ENCODE assay signal across 16 cellular contexts in genomic region chr10:14606633-14607032, GRCh38.
"Had no signal": no experiment of that assay in that cellular context is flagged by ENCODE, and none has a peak within 500 bp of the region (broad histone marks: within the 10 kb centered on the region; RNA-seq: fewer than 3 reads in every experiment).

No MANE protein-coding gene starts in this region.

- H3K4me3 ChIP-seq: left lung, mucosa of descending colon, upper lobe of right lung had no signal

- H3K36me3 ChIP-seq: brain microvascular endothelial cell, left lung, upper lobe of right lung had no signal

- H3K27me3 ChIP-seq: brain microvascular endothelial cell, left lung, upper lobe of right lung had no signal

- FAIRE-seq: kidney had no signal

- H3K27ac ChIP-seq: brain microvascular endothelial cell, left lung, upper lobe of right lung had no signal

- DNase-seq: anterior cingulate cortex; brain microvascular endothelial cell; cerebellar nuclear complex; effector memory CD4-positive, alpha-beta T cell; foreskin fibroblast; hypothalamus; kidney; left lung; mammary epithelial cell; mucosa of descending colon; naive thymus-derived CD4-positive, alpha-beta T cell; nucleus accumbens; stimulated activated CD4-positive, alpha-beta T cell treated with anti-CD3 and anti-CD28 coated beads, Interleukin-2, amount 100 ng/mL, for 48 hours; stimulated activated naive CD4-positive, alpha-beta T cell; T-helper 9 cell; upper lobe of right lung had no signal

- H3K9me3 ChIP-seq: left lung, mucosa of descending colon, upper lobe of right lung had no signal

- ATAC-seq: left lung; mucosa of descending colon; naive thymus-derived CD4-positive, alpha-beta T cell; upper lobe of right lung had no signal
